In genomic region chr3:178510496-178510895, GRCh38 we compare ENCODE assay signal across 23 cellular contexts. TPM values are rescaled to one million over a fixed set of nuclear protein-coding genes. Genes with fewer than 3 reads are reported as not detected.
"Had no signal": no experiment of that assay in that cellular context is flagged by ENCODE, and none has a peak within 500 bp of the region (broad histone marks: within the 10 kb centered on the region; RNA-seq: fewer than 3 reads in every experiment).

No MANE protein-coding gene starts in this region.

- FAIRE-seq: HTR-8/SVneo, RCC 7860 had no signal

- ATAC-seq: T-helper 17 cell had no signal

- H3K4me3 ChIP-seq: MG63 had no signal

- H3K9me3 ChIP-seq: MG63, SK-N-SH had no signal

- H3K9me2 ChIP-seq: SK-N-SH had no signal

- H3K9ac ChIP-seq: SK-N-SH had no signal

- H3K27ac ChIP-seq: HL-60, RWPE1 had no signal

- DNase-seq: MG63, NCI-H1092, NCI-H1105 treated with DMSO at 0.1 percent for 48 hours, NCI-H1417 treated with DMSO at 0.1 percent for 48 hours, NCI-H146, NCI-H1694 treated with DMSO at 0.1 percent for 48 hours, NCI-H1930, NCI-H2081, NCI-H2107, NCI-H2227 treated with DMSO at 0.1 percent for 48 hours, NCI-H524, NCI-H526 treated with DMSO at 0.1 percent for 48 hours, NCI-H774, SHP77, SK-N-SH, T-helper 1 cell, T-helper 17 cell had no signal

- H3K36me3 ChIP-seq: MG63 had no signal

- H3K4me2 ChIP-seq: SK-N-SH had no signal

- H3K27me3 ChIP-seq: MG63 had no signal

RNA-seq across cellular contexts. Expression of gene KCNMB2, which starts 25.7 kb away (rescaled TPM):
- total RNA-seq: LHCN-M2, SK-MEL-5, T-helper 17 cell had no signal
- polyA plus RNA-seq: SK-N-SH had no signal
